25 cellular contexts compared by ENCODE assay signal in the genomic region with DNA sequence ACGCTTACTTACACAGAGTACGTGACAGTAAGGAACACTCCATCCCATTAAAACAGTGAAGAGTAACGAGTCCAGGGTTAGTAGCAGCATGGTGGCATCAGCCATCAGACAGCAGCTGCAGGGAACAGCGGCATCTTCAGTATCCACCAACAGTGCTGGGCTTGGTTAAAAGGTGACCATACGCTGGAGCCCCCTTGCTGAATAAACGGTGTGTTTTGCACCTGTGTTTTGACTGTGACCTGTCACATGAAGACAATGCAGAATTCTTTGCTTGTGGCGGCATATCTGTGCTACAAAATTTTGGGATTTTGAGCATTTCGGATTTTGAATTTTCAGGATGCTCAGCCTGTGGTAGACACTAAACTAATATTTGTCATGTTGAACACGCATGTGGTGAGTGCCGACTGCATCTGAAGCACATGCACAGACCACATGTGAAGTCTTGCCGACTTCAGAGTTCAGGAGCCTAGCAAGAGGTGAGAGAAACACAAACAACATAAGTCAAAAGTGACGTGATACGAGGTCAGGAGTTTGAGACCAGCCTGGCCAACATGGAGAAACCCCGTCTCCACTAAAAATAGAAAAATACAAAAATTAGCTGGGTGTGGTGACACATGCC.
"Had no signal": no experiment of that assay in that cellular context is flagged by ENCODE, and none has a peak within 500 bp of the region (broad histone marks: within the 10 kb centered on the region; RNA-seq: fewer than 3 reads in every experiment).

No MANE protein-coding gene starts in this region.

- H3K9me3 Mint-ChIP-seq: activated CD4-positive, alpha-beta T cell treated with anti-CD3 and anti-CD28 coated beads, Interleukin-2, amount 10 ng/mL, durations not matched to agents 24 days and 14 days; activated T-cell treated with anti-CD3 and anti-CD28 coated beads, Interleukin-2, amount 50 U/mL, for 24 hours; activated T-helper 1 cell treated with anti-CD3 and anti-CD28 coated beads, Interleukin-12 subunit alpha, Interleukin-12 subunit beta, Interleukin-2, Interleukin-4 antibody, amounts not matched to agents 30 ng/mL and 10 ng/mL and 1 ng/mL, durations not matched to agents 14 hours and 24 hours and 36 hours had no signal

- H3K36me3 Mint-ChIP-seq: activated naive CD4-positive, alpha-beta T cell treated with anti-CD3 and anti-CD28 coated beads, Interleukin-2, amount 50 U/mL, for 24 hours; T-cell had no signal

- H3K36me3 ChIP-seq: breast epithelium had no signal

- DNase-seq: activated B cell treated with CpG ODN at 0.5 μM for 24 hours; activated CD4-positive, alpha-beta T cell treated with anti-CD3 and anti-CD28 coated beads for 1 hour; activated CD4-positive, alpha-beta T cell treated with anti-CD3 and anti-CD28 coated beads, Interleukin-2, amount 10 ng/mL, durations not matched to agents 24 days and 14 days; activated CD4-positive, alpha-beta T cell treated with anti-CD3 and anti-CD28 coated beads, Interleukin-2, amount 50 U/mL, for 48 hours; activated CD8-positive, alpha-beta memory T cell treated with anti-CD3 and anti-CD28 coated beads, Interleukin-2, amount 50 U/mL, for 48 hours; activated effector memory CD4-positive, alpha-beta T cell treated with Interleukin-2 at 50 U/mL for 16 hours; activated naive CD4-positive, alpha-beta T cell; activated T-cell treated with anti-CD3 and anti-CD28 coated beads, Interleukin-2, amount 50 U/mL, for 24 hours; Kasumi-1; KBM-7; NCI-H1048; NCI-H146; NCI-H345; NCI-H510A; NCI-H526 treated with DMSO at 0.1 percent for 48 hours; NCI-H82; RPMI8226; T-cell; T-helper 2 cell; T1000 had no signal

- H3K9me3 ChIP-seq: breast epithelium had no signal

- H3K27ac ChIP-seq: breast epithelium, SK-N-MC had no signal

- H3K4me1 ChIP-seq: breast epithelium had no signal

- H3K4me1 Mint-ChIP-seq: activated B cell treated with CpG ODN at 0.5 μM for 24 hours; activated CD4-positive, alpha-beta T cell treated with anti-CD3 and anti-CD28 coated beads, Interleukin-2, amount 10 ng/mL, durations not matched to agents 24 days and 14 days; activated naive CD4-positive, alpha-beta T cell treated with anti-CD3 and anti-CD28 coated beads, Interleukin-2, amount 50 U/mL, for 24 hours; T-cell had no signal

- H3K27ac Mint-ChIP-seq: activated B cell treated with CpG ODN at 0.5 μM for 24 hours; activated CD4-positive, alpha-beta T cell treated with anti-CD3 and anti-CD28 coated beads, Interleukin-2, amount 10 ng/mL, durations not matched to agents 24 days and 14 days; activated naive CD4-positive, alpha-beta T cell treated with anti-CD3 and anti-CD28 coated beads, Interleukin-2, amount 50 U/mL, for 24 hours; activated T-cell treated with anti-CD3 and anti-CD28 coated beads, Interleukin-2, amount 50 U/mL, for 24 hours; activated T-helper 1 cell treated with anti-CD3 and anti-CD28 coated beads, Interleukin-12 subunit alpha, Interleukin-12 subunit beta, Interleukin-2, Interleukin-4 antibody, amounts not matched to agents 30 ng/mL and 10 ng/mL and 1 ng/mL, durations not matched to agents 14 hours and 24 hours and 36 hours; T-cell had no signal

- H3K4me3 Mint-ChIP-seq: activated B cell treated with CpG ODN at 0.5 μM for 24 hours; activated CD4-positive, alpha-beta T cell treated with anti-CD3 and anti-CD28 coated beads, Interleukin-2, amount 10 ng/mL, durations not matched to agents 24 days and 14 days; activated naive CD4-positive, alpha-beta T cell treated with anti-CD3 and anti-CD28 coated beads, Interleukin-2, amount 50 U/mL, for 24 hours; activated T-cell treated with anti-CD3 and anti-CD28 coated beads, Interleukin-2, amount 50 U/mL, for 24 hours; activated T-helper 1 cell treated with anti-CD3 and anti-CD28 coated beads, Interleukin-12 subunit alpha, Interleukin-12 subunit beta, Interleukin-2, Interleukin-4 antibody, amounts not matched to agents 30 ng/mL and 10 ng/mL and 1 ng/mL, durations not matched to agents 14 hours and 24 hours and 36 hours; T-cell had no signal

- ATAC-seq: Right ventricle myocardium inferior, T-cell had no signal

- H3K4me3 ChIP-seq: breast epithelium, SK-N-MC had no signal
